In genomic region chr6:3329491-3330051, GRCh38 we compare ENCODE assay signal across 25 cellular contexts.
A peak's percentile ranks its signal among the peaks of the same experiment; 100 is the strongest.
DNase-seq lines count a peak whose midpoint lies in the region; ATAC-seq and TF ChIP-seq lines count a peak whose summit lies in the region.
"Had no signal": no experiment of that assay in that cellular context is flagged by ENCODE, and none has a peak within 500 bp of the region (broad histone marks: within the 10 kb centered on the region; RNA-seq: fewer than 3 reads in every experiment).

No MANE protein-coding gene starts in this region.

- POLR2A ChIA-PET in WTC11 (lab: Charles Lee) = interaction anchor here (0.6 kb wide), 1 partner anchor 91 kb away, joined by 3 read pairs; no protein-coding TSS in a partner anchor

- peak overlapping the region; percentile 47; the same call in 1 of the 2 replicates for H3K27ac ChIP-seq in GM23338 (ENCODE audit: low read depth)
- peak overlapping the region; percentile 14 to 66 (median 44) for H3K27ac ChIP-seq in esophagus squamous epithelium
- H3K27ac ChIP-seq in rectal smooth muscle tissue (ENCODE audit: low read depth, low read length) = peak overlapping the region; percentile 45
- H3K27ac ChIP-seq: adrenal gland, left lung, SJSA1, vagina had no signal

- H4K20me1 ChIP-seq in GM23338 (replicated peaks; ENCODE audit: insufficient read depth) = 0 out of 2 replicates have a peak, but pooled peaks cover 11% of the 10 kb centered on the region

- no peak overlapping the region for H3K27ac Mint-ChIP-seq in GM23338
- peak overlapping the region; percentile 88 for H3K27ac Mint-ChIP-seq in WTC11
- H3K27ac Mint-ChIP-seq in endothelial cell (ENCODE audit: unreplicated experiment) = no peak overlapping the region
- H3K27ac Mint-ChIP-seq: activated CD4-positive, alpha-beta T cell treated with anti-CD3 and anti-CD28 coated beads, Interleukin-2, amount 10 ng/mL, durations not matched to agents 24 days and 14 days; nephron progenitor cell had no signal

- H3K27me3 ChIP-seq in GM23338 (ENCODE audit: insufficient read depth) = no peaks in the 10 kb centered on the region
- no peaks in the 10 kb centered on the region for H3K27me3 ChIP-seq in esophagus squamous epithelium
- H3K27me3 ChIP-seq in rectal smooth muscle tissue (ENCODE audit: control insufficient read depth, insufficient read depth, low read length) = no peaks in the 10 kb centered on the region
- H3K27me3 ChIP-seq: adrenal gland, left lung, Peyer's patch, SJSA1, vagina had no signal

- no peak for TF ChIP-seq POLR2A in esophagus squamous epithelium (IDR thresholded peaks at IDR 0.05)

- TF ChIP-seq CTCF in GM23338 (conservative IDR thresholded peaks at IDR 0.05; ENCODE audit: low read depth in 2 of 2) (no peak), WTC11 (IDR thresholded peaks at IDR 0.05) (no peak), esophagus squamous epithelium (IDR thresholded peaks at IDR 0.05) (no peak), endothelial cell (IDR thresholded peaks at IDR 0.05; ENCODE audit: unreplicated experiment) (no peak)

- H3F3A ChIP-seq in GM23338 (replicated peaks; ENCODE audit: low read depth) = peaks cover 7% of the 10 kb centered on the region; the same call in 1 of the 2 replicates

- intact Hi-C loops in esophagus squamous epithelium (cut with DNase I) = no loop called here

- WGBS in esophagus squamous epithelium, 2 donors = 51 to 79% methylated on average over 18 to 19 of the region's 26 CpGs

- H3K9me3 ChIP-seq in esophagus squamous epithelium = no peaks in the 10 kb centered on the region
- H3K9me3 ChIP-seq: adrenal gland, BE2C, left lung, Peyer's patch, SJSA1, vagina had no signal

- ATAC-seq in GM23338 = peak; percentile 10
- ATAC-seq in WTC11 = 0 out of 2 replicates have a peak, but pooled peaks have one; percentile 7
- ATAC-seq: left lung had no signal

- H2AFZ ChIP-seq in GM23338 = no peak overlapping the region

- H3K4me1 Mint-ChIP-seq in GM23338 (peaks cover 86% of the 10 kb centered on the region), WTC11 (peaks cover 81% of the 10 kb centered on the region), endothelial cell (ENCODE audit: unreplicated experiment) (peaks cover 14% of the 10 kb centered on the region)

- H3K4me3 ChIP-seq in GM23338 (no peak overlapping the region), esophagus squamous epithelium (no peak overlapping the region), rectal smooth muscle tissue (ENCODE audit: low read length) (no peak overlapping the region)
- H3K4me3 ChIP-seq: adrenal gland, left lung, Peyer's patch, SJSA1, skin epidermis, vagina had no signal

- CTCF ChIA-PET in WTC11 (lab: Charles Lee) = interaction anchor here (0.6 to 2.4 kb wide), 24 partner anchors 10 to 383 kb away, joined by 3 to 38 read pairs (median 4); partner anchors contain the start of gene SLC22A23

- no peaks in the 10 kb centered on the region for H3K36me3 ChIP-seq in GM23338 (ENCODE audit: insufficient read depth)
- no peaks in the 10 kb centered on the region for H3K36me3 ChIP-seq in esophagus squamous epithelium
- H3K36me3 ChIP-seq in rectal smooth muscle tissue (ENCODE audit: control insufficient read depth, insufficient read depth, low read length) = no peaks in the 10 kb centered on the region
- H3K36me3 ChIP-seq: adrenal gland, BE2C, left lung, Peyer's patch, SJSA1, vagina had no signal

- H3K27me3 Mint-ChIP-seq in GM23338 (ENCODE audit: insufficient read depth, low read depth, poor library complexity) (peaks cover 26% of the 10 kb centered on the region), WTC11 (ENCODE audit: low read depth) (no peaks in the 10 kb centered on the region), endothelial cell (ENCODE audit: unreplicated experiment) (peaks cover 2% of the 10 kb centered on the region)

- H3K4me1 ChIP-seq in GM23338 (ENCODE audit: insufficient read depth) (peaks cover 32% of the 10 kb centered on the region), esophagus squamous epithelium (peaks cover 12 to 72% (median 24%) of the 10 kb centered on the region in 3 donors), rectal smooth muscle tissue (ENCODE audit: control insufficient read depth, insufficient read depth, low read length) (peaks cover 40% of the 10 kb centered on the region)
- H3K4me1 ChIP-seq: BE2C had no signal

- H3K9ac ChIP-seq in rectal smooth muscle tissue (ENCODE audit: low read length) = no peak overlapping the region

- H3K9me3 Mint-ChIP-seq in GM23338 (no peaks in the 10 kb centered on the region), WTC11 (no peaks in the 10 kb centered on the region), endothelial cell (ENCODE audit: unreplicated experiment) (no peaks in the 10 kb centered on the region)
- H3K9me3 Mint-ChIP-seq: activated CD4-positive, alpha-beta T cell treated with anti-CD3 and anti-CD28 coated beads, Interleukin-2, amount 10 ng/mL, durations not matched to agents 24 days and 14 days; nephron progenitor cell had no signal

- DNase-seq in GM23338 (ENCODE audit: low spot score) (no peak), WTC11 (ENCODE audit: low spot score) (no peak), esophagus squamous epithelium (lab: John Stamatoyannopoulos, UW) (no peak), endothelial cell (ENCODE audit: low spot score) (no peak), SW480 (ENCODE audit: low spot score) (no peak), UCSD-AML1 (lab: John Stamatoyannopoulos, UW; ENCODE audit: unreplicated experiment) (no peak)
- DNase-seq in activated CD4-positive, alpha-beta T cell treated with anti-CD3 and anti-CD28 coated beads for 4 hours = no peak
- DNase-seq: activated CD4-positive, alpha-beta T cell treated with anti-CD3 and anti-CD28 coated beads, Interleukin-2, amount 10 ng/mL, durations not matched to agents 24 days and 14 days; activated naive CD4-positive, alpha-beta T cell; activated T-cell treated with anti-CD3 and anti-CD28 coated beads, Interleukin-2, amount 50 U/mL, for 48 hours; adrenal gland; BE2C; GF-D8; KG1; left lung; NCI-H2171; NCI-H526 treated with DMSO at 0.1 percent for 48 hours; nephron progenitor cell; Peyer's patch; stimulated activated CD4-positive, alpha-beta T cell treated with anti-CD3 and anti-CD28 coated beads, Interleukin-1b, Interleukin-23, amount 100 ng/mL, for 48 hours; T-helper 1 cell had no signal

- no peaks in the 10 kb centered on the region for H3K9me2 ChIP-seq in GM23338 (ENCODE audit: insufficient read depth)

- no peak overlapping the region for H3K4me3 Mint-ChIP-seq in GM23338
- H3K4me3 Mint-ChIP-seq in WTC11 = no peak overlapping the region
- H3K4me3 Mint-ChIP-seq in endothelial cell (ENCODE audit: unreplicated experiment) = no peak overlapping the region
- H3K4me3 Mint-ChIP-seq: activated CD4-positive, alpha-beta T cell treated with anti-CD3 and anti-CD28 coated beads, Interleukin-2, amount 10 ng/mL, durations not matched to agents 24 days and 14 days; nephron progenitor cell had no signal

- H3K79me2 ChIP-seq in GM23338 (replicated peaks; ENCODE audit: insufficient read depth) = peaks cover 70% of the 10 kb centered on the region

- H3K36me3 Mint-ChIP-seq in GM23338 (ENCODE audit: low read depth) = no peaks in the 10 kb centered on the region
- H3K36me3 Mint-ChIP-seq in WTC11 = no peaks in the 10 kb centered on the region
- no peaks in the 10 kb centered on the region for H3K36me3 Mint-ChIP-seq in endothelial cell (ENCODE audit: low read depth, unreplicated experiment)

- no peak overlapping the region for H3K4me2 ChIP-seq in GM23338

TF ChIP-seq in GM23338, 12 proteins besides CTCF, POLR2A, EP300 and RAD21 (continues in another document):
- no peak for TF ChIP-seq NANOG (IDR thresholded peaks at IDR 0.05; ENCODE audit: borderline replicate concordance)
- TF ChIP-seq EZH2 (IDR thresholded peaks at IDR 0.05; ENCODE audit: low read depth, unreplicated experiment) = no peak
- no peak for TF ChIP-seq ETS1 (IDR thresholded peaks at IDR 0.05)
- no peak for TF ChIP-seq STAT1 (IDR thresholded peaks at IDR 0.05; ENCODE audit: unreplicated experiment)

TF ChIP-seq in WTC11, 78 proteins besides CTCF, POLR2A, EP300 and RAD21 (continues in another document):
- no peak for TF ChIP-seq ZBTB43 (CRISPR knock-in tag; IDR thresholded peaks at IDR 0.05)
- no peak for TF ChIP-seq ZNF512 (CRISPR knock-in tag; IDR thresholded peaks at IDR 0.05; ENCODE audit: borderline replicate concordance)
- no peak for TF ChIP-seq GRHL2 (CRISPR knock-in tag; IDR thresholded peaks at IDR 0.05; ENCODE audit: insufficient replicate concordance, severe bottlenecking)
- TF ChIP-seq ZNF416 (CRISPR knock-in tag; IDR thresholded peaks at IDR 0.05) = no peak
- TF ChIP-seq NR2C2 (CRISPR knock-in tag; IDR thresholded peaks at IDR 0.05) = no peak
- no peak for TF ChIP-seq OVOL2 (CRISPR knock-in tag; IDR thresholded peaks at IDR 0.05; ENCODE audit: borderline replicate concordance)
- TF ChIP-seq ZNF317 (CRISPR knock-in tag; IDR thresholded peaks at IDR 0.05; ENCODE audit: borderline replicate concordance, low read depth) = no peak
- TF ChIP-seq ESRRA (CRISPR knock-in tag; IDR thresholded peaks at IDR 0.05; ENCODE audit: borderline replicate concordance) = no peak
- no peak for TF ChIP-seq SMAD4 (CRISPR knock-in tag; IDR thresholded peaks at IDR 0.05)
- no peak for TF ChIP-seq ELF4 (CRISPR knock-in tag; IDR thresholded peaks at IDR 0.05; ENCODE audit: low read depth)
- TF ChIP-seq TEAD4 (CRISPR knock-in tag; IDR thresholded peaks at IDR 0.05) = no peak
